9 cellular contexts compared by ENCODE assay signal in genomic region chr6:42790549-42791181, GRCh38. TPM values are rescaled to one million over a fixed set of nuclear protein-coding genes. Genes with fewer than 3 reads are reported as not detected.
DNase-seq lines count a peak whose midpoint lies in the region; ATAC-seq and TF ChIP-seq lines count a peak whose summit lies in the region.
"Had no signal": no experiment of that assay in that cellular context is flagged by ENCODE, and none has a peak within 500 bp of the region (broad histone marks: within the 10 kb centered on the region; RNA-seq: fewer than 3 reads in every experiment).

No MANE protein-coding gene starts in this region.

- CTCF ChIA-PET in naive thymus-derived CD4-positive, alpha-beta T cell (lab: Charles Lee), result interaction anchor here (0.5 to 1.1 kb wide), 4 partner anchors 10 to 128 kb away, joined by 3 to 4 read pairs (median 4); no protein-coding TSS in a partner anchor

- H3K4me1 ChIP-seq in breast epithelium (peaks cover 0 to 22% of the 10 kb centered on the region in 2 donors), aorta (ENCODE audit: control insufficient read depth in 1 of 2, insufficient read depth in 2 of 2, low read length in 2 of 2) (peaks cover 4 to 7% of the 10 kb centered on the region in 2 donors)
- H3K4me1 ChIP-seq in naive thymus-derived CD4-positive, alpha-beta T cell (ENCODE audit: control insufficient read depth in 2 of 2, insufficient read depth in 2 of 2, low read length in 2 of 2), result peaks cover 34 to 35% of the 10 kb centered on the region in 2 donors

- peak; percentile 30 for ATAC-seq in Right ventricle myocardium superior (ENCODE audit: poor library complexity)
- no peak for ATAC-seq in Right ventricle myocardium inferior
- no peak for ATAC-seq in naive thymus-derived CD4-positive, alpha-beta T cell
- ATAC-seq in aorta (ENCODE audit: low FRiP score), result peak; percentile 31
- ATAC-seq in GM21576 (IDR thresholded peaks at IDR 0.05; ENCODE audit: unreplicated experiment), result no peak

- peak overlapping the region in 6 of 9 donors; percentile 48 to 94 (median 90) for H3K27ac Mint-ChIP-seq in naive thymus-derived CD4-positive, alpha-beta T cell

- H3K4me1 Mint-ChIP-seq in naive thymus-derived CD4-positive, alpha-beta T cell, result peaks cover 6 to 29% (median 25%) of the 10 kb centered on the region in 7 donors

- peaks cover 0 to 17% (median 16%) of the 10 kb centered on the region in 5 donors for H3K36me3 Mint-ChIP-seq in naive thymus-derived CD4-positive, alpha-beta T cell

- TF ChIP-seq POLR2A in breast epithelium (IDR thresholded peaks at IDR 0.05), result no peak

- H3K27me3 ChIP-seq in breast epithelium (no peaks in the 10 kb centered on the region), aorta (ENCODE audit: control insufficient read depth in 1 of 2, insufficient read depth in 2 of 2, low read length in 1 of 2) (no peaks in the 10 kb centered on the region)
- H3K27me3 ChIP-seq in naive thymus-derived CD4-positive, alpha-beta T cell (ENCODE audit: control insufficient read depth in 2 of 2, insufficient read depth in 2 of 2, low read length in 2 of 2), result no peaks in the 10 kb centered on the region

- no peaks in the 10 kb centered on the region for H3K27me3 Mint-ChIP-seq in naive thymus-derived CD4-positive, alpha-beta T cell

- peak overlapping the region; percentile 79 to 100 for H3K27ac ChIP-seq in breast epithelium
- peak overlapping the region; percentile 66 for H3K27ac ChIP-seq in naive thymus-derived CD4-positive, alpha-beta T cell (ENCODE audit: low read depth, low read length)
- peak overlapping the region; percentile 16 to 28 for H3K27ac ChIP-seq in aorta (ENCODE audit: low read depth in 1 of 2, low read length in 2 of 2)

- H3K9me3 ChIP-seq in breast epithelium (no peaks in the 10 kb centered on the region), aorta (ENCODE audit: control insufficient read depth, low read length) (no peaks in the 10 kb centered on the region)
- H3K9me3 ChIP-seq in naive thymus-derived CD4-positive, alpha-beta T cell (ENCODE audit: control insufficient read depth in 2 of 3, low read length in 3 of 3), result no peaks in the 10 kb centered on the region

- DNase-seq in Right ventricle myocardium superior (no peak), Right ventricle myocardium inferior (ENCODE audit: missing footprints) (no peak), breast epithelium (ENCODE audit: low spot score in 2 of 2) (no peak), aorta (no peak), hepatic stellate cell (ENCODE audit: low spot score) (no peak), DMS 273 (lab: John Stamatoyannopoulos, UW; ENCODE audit: unreplicated experiment) (no peak)
- no peak for DNase-seq in naive thymus-derived CD4-positive, alpha-beta T cell
- DNase-seq: NCI-H2171 had no signal

- peak overlapping the region in 7 of 10 donors; percentile 5 to 54 (median 22) for H3K4me3 Mint-ChIP-seq in naive thymus-derived CD4-positive, alpha-beta T cell

- intact Hi-C loops in Right ventricle myocardium superior (cut with DNase I) (no loop called here), Right ventricle myocardium inferior (cut with DNase I) (no loop called here), breast epithelium (cut with DNase I; ENCODE audit: low total_unique reads) (no loop called here), aorta (cut with DNase I) (no loop called here)
- intact Hi-C loops in naive thymus-derived CD4-positive, alpha-beta T cell (cut with micrococcal nuclease), result no loop called here

- POLR2A ChIA-PET in naive thymus-derived CD4-positive, alpha-beta T cell (lab: Charles Lee), result interaction anchor here (0.7 to 27.2 kb wide), 6 partner anchors 8 to 89 kb away, joined by 3 to 1628 read pairs (median 8); partner anchors contain the start of genes BICRAL, RPL7L1 and TBCC

- 14 to 17% methylated on average over 5 of the region's 5 CpGs for WGBS in aorta, 2 donors

- no peak for TF ChIP-seq CTCF in breast epithelium (IDR thresholded peaks at IDR 0.05)

- H3K36me3 ChIP-seq in breast epithelium (no peaks in the 10 kb centered on the region), aorta (ENCODE audit: control insufficient read depth in 1 of 2, insufficient read depth in 2 of 2, low read length in 1 of 2) (no peaks in the 10 kb centered on the region)
- H3K36me3 ChIP-seq in naive thymus-derived CD4-positive, alpha-beta T cell (ENCODE audit: control insufficient read depth in 2 of 3, insufficient read depth in 3 of 3, low read length in 3 of 3), result peaks cover 0 to 4% (median 0%) of the 10 kb centered on the region in 3 experiments

- no peak overlapping the region for H3K4me3 ChIP-seq in breast epithelium
- H3K4me3 ChIP-seq in naive thymus-derived CD4-positive, alpha-beta T cell (ENCODE audit: low read length), result no peak overlapping the region
- no peak overlapping the region for H3K4me3 ChIP-seq in aorta (ENCODE audit: low read length in 2 of 2)

- peaks cover 0 to 2% (median 0%) of the 10 kb centered on the region in 11 donors for H3K9me3 Mint-ChIP-seq in naive thymus-derived CD4-positive, alpha-beta T cell

RNA-seq across cellular contexts. Expression of gene BICRAL, which starts 8.8 kb away (rescaled TPM):
- total RNA-seq in Right ventricle myocardium superior (10.8 TPM), Right ventricle myocardium inferior (11.6 TPM), breast epithelium (10 to 100 TPM; 16.7 to 25.2 (median 16.8) TPM), aorta (10 to 100 TPM; 17.2 to 21.1 TPM)
- total RNA-seq in naive thymus-derived CD4-positive, alpha-beta T cell, result 10 to 100 TPM; 26.2 to 35.5 (median 31.8) TPM
- 1 to 10 TPM; 2.4 to 5.0 TPM for polyA plus RNA-seq in naive thymus-derived CD4-positive, alpha-beta T cell
- polyA plus RNA-seq in aorta, result 1 to 10 TPM; 4.8 to 5.8 TPM

RNA-seq across cellular contexts. Expression of gene TBCC, which starts 44.8 kb away (rescaled TPM):
- total RNA-seq in Right ventricle myocardium superior (10.2 TPM), Right ventricle myocardium inferior (12.0 TPM), breast epithelium (10 to 100 TPM; 21.3 to 27.7 (median 26.3) TPM), aorta (10 to 100 TPM; 16.1 to 16.8 TPM)
- total RNA-seq in naive thymus-derived CD4-positive, alpha-beta T cell, result 10 to 100 TPM; 39.6 to 74.8 (median 71.4) TPM
- polyA plus RNA-seq in naive thymus-derived CD4-positive, alpha-beta T cell, result 100 to 1,000 TPM; 103 to 119 TPM
- 10 to 100 TPM; 14.4 to 33.1 TPM for polyA plus RNA-seq in aorta

Comparison
In these comparisons a context has a peak if more than half of its experiments do, and no peak if none do; other contexts are left out.
1. ATAC-seq: peak in Right ventricle myocardium superior (single experiment) and aorta (single experiment); none in Right ventricle myocardium inferior (single experiment), naive thymus-derived CD4-positive, alpha-beta T cell (single experiment) and GM21576 (single experiment).
2. H3K27ac ChIP-seq: peak in every context shown above with its lines; median percentile 90 in breast epithelium; 66 in naive thymus-derived CD4-positive, alpha-beta T cell; 22 in aorta.